ENCODE assay signal across 38 cellular contexts in genomic region chr4:86058621-86059020, GRCh38.
"Had no signal": no experiment of that assay in that cellular context is flagged by ENCODE, and none has a peak within 500 bp of the region (broad histone marks: within the 10 kb centered on the region; RNA-seq: fewer than 3 reads in every experiment).

No MANE protein-coding gene starts in this region.

- H3K4me3 ChIP-seq: adrenal gland, body of pancreas, breast epithelium had no signal

- H3K27ac ChIP-seq: adrenal gland, body of pancreas, brain microvascular endothelial cell, breast epithelium, WERI-Rb-1 had no signal

- H3K9me3 ChIP-seq: adrenal gland, body of pancreas, breast epithelium had no signal

- H3K4me1 Mint-ChIP-seq: activated CD4-positive, alpha-beta memory T cell treated with anti-CD3 and anti-CD28 coated beads, Interleukin-2, amount 10 ng/mL, durations not matched to agents 7 days and 5 days; activated CD4-positive, alpha-beta T cell treated with anti-CD3 and anti-CD28 coated beads for 36 hours; activated CD4-positive, alpha-beta T cell treated with anti-CD3 and anti-CD28 coated beads, Interleukin-2, amount 10 ng/mL, durations not matched to agents 7 days and 5 days; activated CD8-positive, alpha-beta memory T cell treated with anti-CD3 and anti-CD28 coated beads, Interleukin-2, amount 10 ng/mL, durations not matched to agents 7 days and 5 days; activated naive CD8-positive, alpha-beta T cell treated with anti-CD3 and anti-CD28 coated beads for 36 hours; activated T-helper 17 cell treated with anti-CD3 and anti-CD28 coated beads, Interleukin-2, amount 50 U/mL, for 72 hours; WTC11 had no signal

- DNase-seq: activated CD4-positive, alpha-beta memory T cell treated with anti-CD3 and anti-CD28 coated beads, Interleukin-2, amount 10 ng/mL, durations not matched to agents 7 days and 5 days; activated CD4-positive, alpha-beta T cell treated with anti-CD3 and anti-CD28 coated beads for 1 hour; activated CD4-positive, alpha-beta T cell treated with anti-CD3 and anti-CD28 coated beads for 36 hours; activated CD4-positive, alpha-beta T cell treated with anti-CD3 and anti-CD28 coated beads for 48 hours; activated CD4-positive, alpha-beta T cell treated with anti-CD3 and anti-CD28 coated beads, Interleukin-2, amount 10 ng/mL, durations not matched to agents 7 days and 5 days; activated CD4-positive, alpha-beta T cell treated with anti-CD3 and anti-CD28 coated beads, Interleukin-2, amount 50 U/mL, for 48 hours; activated CD4-positive, CD25-positive, alpha-beta regulatory T cell; activated CD8-positive, alpha-beta memory T cell treated with anti-CD3 and anti-CD28 coated beads for 24 hours; activated CD8-positive, alpha-beta memory T cell treated with anti-CD3 and anti-CD28 coated beads, Interleukin-2, amount 10 ng/mL, durations not matched to agents 7 days and 5 days; activated CD8-positive, alpha-beta T cell treated with anti-CD3 and anti-CD28 coated beads, Interleukin-2, amount 10 ng/mL, durations not matched to agents 7 days and 5 days; activated effector memory CD4-positive, alpha-beta T cell treated with anti-CD3 and anti-CD28 coated beads, Interleukin-2, amount 50 U/mL, for 16 hours; activated gamma-delta T cell treated with Interleukin-2 at 50 U/mL for 16 hours; activated naive CD4-positive, alpha-beta T cell; activated naive CD4-positive, alpha-beta T cell treated with anti-CD3 and anti-CD28 coated beads for 36 hours; activated naive CD4-positive, alpha-beta T cell treated with anti-CD3 and anti-CD28 coated beads, Interleukin-2, amount 50 U/mL, for 16 hours; activated naive CD8-positive, alpha-beta T cell treated with anti-CD3 and anti-CD28 coated beads for 36 hours; activated T-cell treated with anti-CD3 and anti-CD28 coated beads for 4 hours; activated T-cell treated with anti-CD3 and anti-CD28 coated beads, Interleukin-2, amount 50 U/mL, for 1 hour; activated T-cell treated with anti-CD3 and anti-CD28 coated beads, Interleukin-2, amount 50 U/mL, for 4 hours; activated T-cell treated with anti-CD3 and anti-CD28 coated beads, Interleukin-2, amount 50 U/mL, for 72 hours; adrenal gland; amniotic stem cell; aorta; body of pancreas; brain microvascular endothelial cell; central memory CD4-positive, alpha-beta T cell; T-helper 1 cell; T-helper 2 cell; T-helper 9 cell; WERI-Rb-1 had no signal

- H3K27me3 Mint-ChIP-seq: activated CD4-positive, alpha-beta memory T cell treated with anti-CD3 and anti-CD28 coated beads, Interleukin-2, amount 10 ng/mL, durations not matched to agents 7 days and 5 days; activated CD4-positive, alpha-beta T cell treated with anti-CD3 and anti-CD28 coated beads for 36 hours; activated CD4-positive, alpha-beta T cell treated with anti-CD3 and anti-CD28 coated beads, Interleukin-2, amount 10 ng/mL, durations not matched to agents 7 days and 5 days; activated CD8-positive, alpha-beta memory T cell treated with anti-CD3 and anti-CD28 coated beads, Interleukin-2, amount 10 ng/mL, durations not matched to agents 7 days and 5 days; activated T-helper 17 cell treated with anti-CD3 and anti-CD28 coated beads, Interleukin-2, amount 50 U/mL, for 72 hours had no signal

- H3K4me3 Mint-ChIP-seq: activated CD4-positive, alpha-beta memory T cell treated with anti-CD3 and anti-CD28 coated beads, Interleukin-2, amount 10 ng/mL, durations not matched to agents 7 days and 5 days; activated CD4-positive, alpha-beta T cell treated with anti-CD3 and anti-CD28 coated beads for 36 hours; activated CD4-positive, alpha-beta T cell treated with anti-CD3 and anti-CD28 coated beads, Interleukin-2, amount 10 ng/mL, durations not matched to agents 7 days and 5 days; activated CD8-positive, alpha-beta memory T cell treated with anti-CD3 and anti-CD28 coated beads, Interleukin-2, amount 10 ng/mL, durations not matched to agents 7 days and 5 days; activated CD8-positive, alpha-beta T cell treated with anti-CD3 and anti-CD28 coated beads, Interleukin-2, amount 10 ng/mL, durations not matched to agents 7 days and 5 days; activated naive CD4-positive, alpha-beta T cell treated with anti-CD3 and anti-CD28 coated beads for 36 hours; activated naive CD8-positive, alpha-beta T cell treated with anti-CD3 and anti-CD28 coated beads for 36 hours; activated T-cell treated with anti-CD3 and anti-CD28 coated beads, Interleukin-2, amount 50 U/mL, for 4 hours; activated T-cell treated with anti-CD3 and anti-CD28 coated beads, Interleukin-2, amount 50 U/mL, for 72 hours; activated T-helper 1 cell treated with anti-CD3 and anti-CD28 coated beads, Interleukin-12 subunit alpha, Interleukin-12 subunit beta, Interleukin-2, Interleukin-4 antibody, amounts not matched to agents 30 ng/mL and 10 ng/mL and 1 ng/mL, durations not matched to agents 14 hours and 24 hours and 36 hours; activated T-helper 17 cell treated with anti-CD3 and anti-CD28 coated beads, Interleukin-2, amount 50 U/mL, for 72 hours; T-helper 1 cell treated with Interleukin-12 subunit alpha and Interleukin-12 subunit beta and Interleukin-4 antibody, amounts not matched to agents 30 μg/mL and 1 μg/mL, for 36 hours; T-helper 2 cell treated with Interferon-gamma antibody and Interleukin-4, amounts not matched to agents 5 μg/mL and 100 μg/mL, for 36 hours; WTC11 had no signal

- H3K27ac Mint-ChIP-seq: activated CD4-positive, alpha-beta memory T cell treated with anti-CD3 and anti-CD28 coated beads, Interleukin-2, amount 10 ng/mL, durations not matched to agents 7 days and 5 days; activated CD4-positive, alpha-beta T cell treated with anti-CD3 and anti-CD28 coated beads for 36 hours; activated CD4-positive, alpha-beta T cell treated with anti-CD3 and anti-CD28 coated beads, Interleukin-2, amount 10 ng/mL, durations not matched to agents 7 days and 5 days; activated CD8-positive, alpha-beta memory T cell treated with anti-CD3 and anti-CD28 coated beads, Interleukin-2, amount 10 ng/mL, durations not matched to agents 7 days and 5 days; activated CD8-positive, alpha-beta T cell treated with anti-CD3 and anti-CD28 coated beads, Interleukin-2, amount 10 ng/mL, durations not matched to agents 7 days and 5 days; activated naive CD4-positive, alpha-beta T cell treated with anti-CD3 and anti-CD28 coated beads for 36 hours; activated naive CD4-positive, alpha-beta T cell treated with anti-CD3 and anti-CD28 coated beads, Interleukin-2, amount 50 U/mL, for 72 hours; activated naive CD8-positive, alpha-beta T cell treated with anti-CD3 and anti-CD28 coated beads for 36 hours; activated T-cell treated with anti-CD3 and anti-CD28 coated beads, Interleukin-2, amount 50 U/mL, for 72 hours; activated T-helper 1 cell treated with anti-CD3 and anti-CD28 coated beads, Interleukin-12 subunit alpha, Interleukin-12 subunit beta, Interleukin-2, Interleukin-4 antibody, amounts not matched to agents 30 ng/mL and 10 ng/mL and 1 ng/mL, durations not matched to agents 14 hours and 24 hours and 36 hours; activated T-helper 17 cell treated with anti-CD3 and anti-CD28 coated beads, Interleukin-2, amount 50 U/mL, for 72 hours; T-helper 1 cell treated with Interleukin-12 subunit alpha and Interleukin-12 subunit beta and Interleukin-4 antibody, amounts not matched to agents 30 μg/mL and 1 μg/mL, for 36 hours; T-helper 2 cell treated with Interferon-gamma antibody and Interleukin-4, amounts not matched to agents 5 μg/mL and 100 μg/mL, for 36 hours; WTC11 had no signal

- H3K36me3 ChIP-seq: adrenal gland, brain microvascular endothelial cell, breast epithelium, WERI-Rb-1 had no signal

- H3K36me3 Mint-ChIP-seq: activated CD8-positive, alpha-beta memory T cell treated with anti-CD3 and anti-CD28 coated beads, Interleukin-2, amount 10 ng/mL, durations not matched to agents 7 days and 5 days; activated naive CD4-positive, alpha-beta T cell treated with anti-CD3 and anti-CD28 coated beads, Interleukin-2, amount 50 U/mL, for 72 hours; activated naive CD8-positive, alpha-beta T cell treated with anti-CD3 and anti-CD28 coated beads for 36 hours; WTC11 had no signal

- FAIRE-seq: astrocyte had no signal

- H3K4me1 ChIP-seq: body of pancreas, breast epithelium had no signal

- H3K9me3 Mint-ChIP-seq: activated CD4-positive, alpha-beta memory T cell treated with anti-CD3 and anti-CD28 coated beads, Interleukin-2, amount 10 ng/mL, durations not matched to agents 7 days and 5 days; activated CD4-positive, alpha-beta T cell treated with anti-CD3 and anti-CD28 coated beads, Interleukin-2, amount 10 ng/mL, durations not matched to agents 7 days and 5 days; activated naive CD4-positive, alpha-beta T cell treated with anti-CD3 and anti-CD28 coated beads for 36 hours; activated naive CD8-positive, alpha-beta T cell treated with anti-CD3 and anti-CD28 coated beads for 36 hours; activated T-cell treated with anti-CD3 and anti-CD28 coated beads, Interleukin-2, amount 50 U/mL, for 4 hours; activated T-helper 1 cell treated with anti-CD3 and anti-CD28 coated beads, Interleukin-12 subunit alpha, Interleukin-12 subunit beta, Interleukin-2, Interleukin-4 antibody, amounts not matched to agents 30 ng/mL and 10 ng/mL and 1 ng/mL, durations not matched to agents 14 hours and 24 hours and 36 hours; activated T-helper 17 cell treated with anti-CD3 and anti-CD28 coated beads, Interleukin-2, amount 50 U/mL, for 72 hours; T-helper 1 cell treated with Interleukin-12 subunit alpha and Interleukin-12 subunit beta and Interleukin-4 antibody, amounts not matched to agents 30 μg/mL and 1 μg/mL, for 36 hours; T-helper 2 cell treated with Interferon-gamma antibody and Interleukin-4, amounts not matched to agents 5 μg/mL and 100 μg/mL, for 36 hours; WTC11 had no signal

- H3K27me3 ChIP-seq: adrenal gland, body of pancreas, brain microvascular endothelial cell, breast epithelium had no signal
